ENCODE assay signal across 1 cellular context in the genomic region with DNA sequence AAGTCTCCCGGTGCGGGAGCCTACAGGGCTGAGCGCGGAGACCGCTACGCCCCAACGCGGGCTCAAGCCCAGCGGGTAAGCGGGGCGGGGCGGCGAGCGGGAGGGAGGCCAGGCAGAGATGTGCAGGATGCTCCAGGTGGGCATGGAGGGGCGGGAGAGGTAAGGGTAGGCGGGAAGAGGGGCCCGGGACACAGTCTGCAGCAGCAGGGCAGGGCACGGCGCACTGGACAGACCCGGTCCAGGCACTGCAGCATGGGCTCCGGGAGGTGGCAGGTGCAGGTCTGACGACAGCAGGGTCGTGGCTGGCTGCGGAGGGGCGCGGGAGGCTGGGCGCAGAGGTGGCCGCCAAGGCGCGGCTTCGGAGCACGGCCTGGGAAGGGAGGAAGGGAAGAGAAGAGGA.
TF ChIP-seq lines count a peak whose summit lies in the region.

No MANE protein-coding gene starts in this region.

TF ChIP-seq in GM23338, 12 proteins besides CTCF, POLR2A, EP300 and RAD21:
- TF ChIP-seq, protein P1, sequence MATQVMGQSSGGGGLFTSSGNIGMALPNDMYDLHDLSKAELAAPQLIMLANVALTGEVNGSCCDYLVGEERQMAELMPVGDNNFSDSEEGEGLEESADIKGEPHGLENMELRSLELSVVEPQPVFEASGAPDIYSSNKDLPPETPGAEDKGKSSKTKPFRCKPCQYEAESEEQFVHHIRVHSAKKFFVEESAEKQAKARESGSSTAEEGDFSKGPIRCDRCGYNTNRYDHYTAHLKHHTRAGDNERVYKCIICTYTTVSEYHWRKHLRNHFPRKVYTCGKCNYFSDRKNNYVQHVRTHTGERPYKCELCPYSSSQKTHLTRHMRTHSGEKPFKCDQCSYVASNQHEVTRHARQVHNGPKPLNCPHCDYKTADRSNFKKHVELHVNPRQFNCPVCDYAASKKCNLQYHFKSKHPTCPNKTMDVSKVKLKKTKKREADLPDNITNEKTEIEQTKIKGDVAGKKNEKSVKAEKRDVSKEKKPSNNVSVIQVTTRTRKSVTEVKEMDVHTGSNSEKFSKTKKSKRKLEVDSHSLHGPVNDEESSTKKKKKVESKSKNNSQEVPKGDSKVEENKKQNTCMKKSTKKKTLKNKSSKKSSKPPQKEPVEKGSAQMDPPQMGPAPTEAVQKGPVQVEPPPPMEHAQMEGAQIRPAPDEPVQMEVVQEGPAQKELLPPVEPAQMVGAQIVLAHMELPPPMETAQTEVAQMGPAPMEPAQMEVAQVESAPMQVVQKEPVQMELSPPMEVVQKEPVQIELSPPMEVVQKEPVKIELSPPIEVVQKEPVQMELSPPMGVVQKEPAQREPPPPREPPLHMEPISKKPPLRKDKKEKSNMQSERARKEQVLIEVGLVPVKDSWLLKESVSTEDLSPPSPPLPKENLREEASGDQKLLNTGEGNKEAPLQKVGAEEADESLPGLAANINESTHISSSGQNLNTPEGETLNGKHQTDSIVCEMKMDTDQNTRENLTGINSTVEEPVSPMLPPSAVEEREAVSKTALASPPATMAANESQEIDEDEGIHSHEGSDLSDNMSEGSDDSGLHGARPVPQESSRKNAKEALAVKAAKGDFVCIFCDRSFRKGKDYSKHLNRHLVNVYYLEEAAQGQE (IDR thresholded peaks at IDR 0.05; ENCODE audit: unreplicated experiment): no peak
- TF ChIP-seq, protein P2, sequence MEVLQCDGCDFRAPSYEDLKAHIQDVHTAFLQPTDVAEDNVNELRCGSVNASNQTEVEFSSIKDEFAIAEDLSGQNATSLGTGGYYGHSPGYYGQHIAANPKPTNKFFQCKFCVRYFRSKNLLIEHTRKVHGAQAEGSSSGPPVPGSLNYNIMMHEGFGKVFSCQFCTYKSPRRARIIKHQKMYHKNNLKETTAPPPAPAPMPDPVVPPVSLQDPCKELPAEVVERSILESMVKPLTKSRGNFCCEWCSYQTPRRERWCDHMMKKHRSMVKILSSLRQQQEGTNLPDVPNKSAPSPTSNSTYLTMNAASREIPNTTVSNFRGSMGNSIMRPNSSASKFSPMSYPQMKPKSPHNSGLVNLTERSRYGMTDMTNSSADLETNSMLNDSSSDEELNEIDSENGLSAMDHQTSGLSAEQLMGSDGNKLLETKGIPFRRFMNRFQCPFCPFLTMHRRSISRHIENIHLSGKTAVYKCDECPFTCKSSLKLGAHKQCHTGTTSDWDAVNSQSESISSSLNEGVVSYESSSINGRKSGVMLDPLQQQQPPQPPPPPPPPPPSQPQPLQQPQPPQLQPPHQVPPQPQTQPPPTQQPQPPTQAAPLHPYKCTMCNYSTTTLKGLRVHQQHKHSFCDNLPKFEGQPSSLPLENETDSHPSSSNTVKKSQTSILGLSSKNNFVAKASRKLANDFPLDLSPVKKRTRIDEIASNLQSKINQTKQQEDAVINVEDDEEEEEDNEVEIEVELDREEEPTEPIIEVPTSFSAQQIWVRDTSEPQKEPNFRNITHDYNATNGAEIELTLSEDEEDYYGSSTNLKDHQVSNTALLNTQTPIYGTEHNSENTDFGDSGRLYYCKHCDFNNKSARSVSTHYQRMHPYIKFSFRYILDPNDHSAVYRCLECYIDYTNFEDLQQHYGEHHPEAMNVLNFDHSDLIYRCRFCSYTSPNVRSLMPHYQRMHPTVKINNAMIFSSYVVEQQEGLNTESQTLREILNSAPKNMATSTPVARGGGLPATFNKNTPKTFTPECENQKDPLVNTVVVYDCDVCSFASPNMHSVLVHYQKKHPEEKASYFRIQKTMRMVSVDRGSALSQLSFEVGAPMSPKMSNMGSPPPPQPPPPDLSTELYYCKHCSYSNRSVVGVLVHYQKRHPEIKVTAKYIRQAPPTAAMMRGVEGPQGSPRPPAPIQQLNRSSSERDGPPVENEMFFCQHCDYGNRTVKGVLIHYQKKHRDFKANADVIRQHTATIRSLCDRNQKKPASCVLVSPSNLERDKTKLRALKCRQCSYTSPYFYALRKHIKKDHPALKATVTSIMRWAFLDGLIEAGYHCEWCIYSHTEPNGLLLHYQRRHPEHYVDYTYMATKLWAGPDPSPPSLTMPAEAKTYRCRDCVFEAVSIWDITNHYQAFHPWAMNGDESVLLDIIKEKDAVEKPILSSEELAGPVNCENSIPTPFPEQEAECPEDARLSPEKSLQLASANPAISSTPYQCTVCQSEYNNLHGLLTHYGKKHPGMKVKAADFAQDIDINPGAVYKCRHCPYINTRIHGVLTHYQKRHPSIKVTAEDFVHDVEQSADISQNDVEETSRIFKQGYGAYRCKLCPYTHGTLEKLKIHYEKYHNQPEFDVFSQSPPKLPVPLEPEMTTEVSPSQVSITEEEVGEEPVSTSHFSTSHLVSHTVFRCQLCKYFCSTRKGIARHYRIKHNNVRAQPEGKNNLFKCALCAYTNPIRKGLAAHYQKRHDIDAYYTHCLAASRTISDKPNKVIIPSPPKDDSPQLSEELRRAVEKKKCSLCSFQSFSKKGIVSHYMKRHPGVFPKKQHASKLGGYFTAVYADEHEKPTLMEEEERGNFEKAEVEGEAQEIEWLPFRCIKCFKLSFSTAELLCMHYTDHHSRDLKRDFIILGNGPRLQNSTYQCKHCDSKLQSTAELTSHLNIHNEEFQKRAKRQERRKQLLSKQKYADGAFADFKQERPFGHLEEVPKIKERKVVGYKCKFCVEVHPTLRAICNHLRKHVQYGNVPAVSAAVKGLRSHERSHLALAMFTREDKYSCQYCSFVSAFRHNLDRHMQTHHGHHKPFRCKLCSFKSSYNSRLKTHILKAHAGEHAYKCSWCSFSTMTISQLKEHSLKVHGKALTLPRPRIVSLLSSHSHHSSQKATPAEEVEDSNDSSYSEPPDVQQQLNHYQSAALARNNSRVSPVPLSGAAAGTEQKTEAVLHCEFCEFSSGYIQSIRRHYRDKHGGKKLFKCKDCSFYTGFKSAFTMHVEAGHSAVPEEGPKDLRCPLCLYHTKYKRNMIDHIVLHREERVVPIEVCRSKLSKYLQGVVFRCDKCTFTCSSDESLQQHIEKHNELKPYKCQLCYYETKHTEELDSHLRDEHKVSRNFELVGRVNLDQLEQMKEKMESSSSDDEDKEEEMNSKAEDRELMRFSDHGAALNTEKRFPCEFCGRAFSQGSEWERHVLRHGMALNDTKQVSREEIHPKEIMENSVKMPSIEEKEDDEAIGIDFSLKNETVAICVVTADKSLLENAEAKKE (CRISPR knock-in tag; IDR thresholded peaks at IDR 0.05): no peak
- TF ChIP-seq NANOG (IDR thresholded peaks at IDR 0.05; ENCODE audit: borderline replicate concordance) (no peak), JUNB (IDR thresholded peaks at IDR 0.05; ENCODE audit: unreplicated experiment) (no peak), EZH2 (IDR thresholded peaks at IDR 0.05; ENCODE audit: low read depth, unreplicated experiment) (no peak), CREB1 (CRISPR knock-in tag; IDR thresholded peaks at IDR 0.05; ENCODE audit: low read depth) (no peak), STAT1 (IDR thresholded peaks at IDR 0.05; ENCODE audit: unreplicated experiment) (no peak), EZH2phosphoT487 (IDR thresholded peaks at IDR 0.05; ENCODE audit: unreplicated experiment) (no peak), POLR2AphosphoS5 (IDR thresholded peaks at IDR 0.05; ENCODE audit: low read depth) (no peak), ZNF114 (CRISPR knock-in tag; IDR thresholded peaks at IDR 0.05) (no peak), ZNF331 (CRISPR knock-in tag; IDR thresholded peaks at IDR 0.05; ENCODE audit: low read depth) (no peak)
- TF ChIP-seq, protein P3, sequence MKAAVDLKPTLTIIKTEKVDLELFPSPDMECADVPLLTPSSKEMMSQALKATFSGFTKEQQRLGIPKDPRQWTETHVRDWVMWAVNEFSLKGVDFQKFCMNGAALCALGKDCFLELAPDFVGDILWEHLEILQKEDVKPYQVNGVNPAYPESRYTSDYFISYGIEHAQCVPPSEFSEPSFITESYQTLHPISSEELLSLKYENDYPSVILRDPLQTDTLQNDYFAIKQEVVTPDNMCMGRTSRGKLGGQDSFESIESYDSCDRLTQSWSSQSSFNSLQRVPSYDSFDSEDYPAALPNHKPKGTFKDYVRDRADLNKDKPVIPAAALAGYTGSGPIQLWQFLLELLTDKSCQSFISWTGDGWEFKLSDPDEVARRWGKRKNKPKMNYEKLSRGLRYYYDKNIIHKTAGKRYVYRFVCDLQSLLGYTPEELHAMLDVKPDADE (IDR thresholded peaks at IDR 0.05): no peak
